In genomic region chr17:62597920-62598319, GRCh38 we compare ENCODE assay signal across 14 cellular contexts. TPM values are rescaled to one million over a fixed set of nuclear protein-coding genes. Genes with fewer than 3 reads are reported as not detected.
A peak's percentile ranks its signal among the peaks of the same experiment; 100 is the strongest.
DNase-seq lines count a peak whose midpoint lies in the region; ATAC-seq lines count a peak whose summit lies in the region.
"Had no signal": no experiment of that assay in that cellular context is flagged by ENCODE, and none has a peak within 500 bp of the region (broad histone marks: within the 10 kb centered on the region; RNA-seq: fewer than 3 reads in every experiment).

No MANE protein-coding gene starts in this region.

- H3K9ac ChIP-seq in adipocyte (ENCODE audit: low read length) (no peak overlapping the region), subcutaneous abdominal adipose tissue (ENCODE audit: low read length in 5 of 5) (no peak overlapping the region)

- POLR2A ChIA-PET in CD8-positive, alpha-beta memory T cell (lab: Charles Lee) = no interaction called here

- H3K27me3 ChIP-seq in adipocyte (replicated peaks; ENCODE audit: control insufficient read depth, insufficient read depth, low read length) (no peaks in the 10 kb centered on the region), right cardiac atrium (ENCODE audit: control insufficient read depth, insufficient read depth) (no peaks in the 10 kb centered on the region), subcutaneous abdominal adipose tissue (ENCODE audit: control insufficient read depth in 5 of 5, insufficient read depth in 4 of 5, low read length in 5 of 5) (no peaks in the 10 kb centered on the region)
- H3K27me3 ChIP-seq in CD8-positive, alpha-beta memory T cell (ENCODE audit: insufficient read depth, low read length, poor library complexity, severe bottlenecking) = no peaks in the 10 kb centered on the region

- CTCF ChIA-PET in CD8-positive, alpha-beta memory T cell (lab: Charles Lee) = no interaction called here

- no peaks in the 10 kb centered on the region for H3K4me1 Mint-ChIP-seq in CD8-positive, alpha-beta memory T cell
- H3K4me1 Mint-ChIP-seq: CD14-positive monocyte had no signal

- H3K4me3 ChIP-seq in adipocyte (ENCODE audit: low read length) (no peak overlapping the region), right cardiac atrium (ENCODE audit: low read length) (no peak overlapping the region), subcutaneous abdominal adipose tissue (ENCODE audit: low read depth in 1 of 5, low read length in 5 of 5) (no peak overlapping the region)
- no peak overlapping the region for H3K4me3 ChIP-seq in CD8-positive, alpha-beta memory T cell (ENCODE audit: low read length)

- peak; percentile 22 to 46 for ATAC-seq in right cardiac atrium
- ATAC-seq: activated CD8-positive, alpha-beta T cell treated with anti-CD3 and anti-CD28 coated beads, Interleukin-2, amount 10 ng/mL, durations not matched to agents 7 days and 5 days; PC-3 had no signal

- H3K9me3 ChIP-seq in adipocyte (ENCODE audit: control insufficient read depth, low read length) (no peaks in the 10 kb centered on the region), right cardiac atrium (ENCODE audit: control insufficient read depth, low read length) (no peaks in the 10 kb centered on the region), subcutaneous abdominal adipose tissue (ENCODE audit: control insufficient read depth in 5 of 5, low read length in 5 of 5) (no peaks in the 10 kb centered on the region)
- H3K9me3 ChIP-seq in CD8-positive, alpha-beta memory T cell (ENCODE audit: low read length) = no peaks in the 10 kb centered on the region

- H3K27ac ChIP-seq in right cardiac atrium (ENCODE audit: low read length) = no peak overlapping the region
- H3K27ac ChIP-seq in subcutaneous abdominal adipose tissue (ENCODE audit: low read depth, low read length) = peak overlapping the region; percentile 49
- H3K27ac ChIP-seq in CD8-positive, alpha-beta memory T cell (ENCODE audit: low read depth, low read length) = no peak overlapping the region

- H3K9me3 Mint-ChIP-seq in CD8-positive, alpha-beta memory T cell = no peaks in the 10 kb centered on the region

- peak overlapping the region in 1 of 8 donors; percentile 38 for H3K27ac Mint-ChIP-seq in CD8-positive, alpha-beta memory T cell
- H3K27ac Mint-ChIP-seq: activated CD8-positive, alpha-beta T cell treated with anti-CD3 and anti-CD28 coated beads, Interleukin-2, amount 10 ng/mL, durations not matched to agents 7 days and 5 days had no signal

- intact Hi-C loops in right cardiac atrium (cut with DNase I) = no loop called here

- H3K4me1 ChIP-seq in adipocyte (ENCODE audit: control insufficient read depth, insufficient read depth, low read length) (peaks cover 30% of the 10 kb centered on the region), right cardiac atrium (ENCODE audit: control insufficient read depth, insufficient read depth, low read length) (no peaks in the 10 kb centered on the region), subcutaneous abdominal adipose tissue (ENCODE audit: control insufficient read depth in 5 of 5, insufficient read depth in 5 of 5, low read length in 5 of 5) (peaks cover 0 to 18% (median 8%) of the 10 kb centered on the region in 5 donors)
- H3K4me1 ChIP-seq in CD8-positive, alpha-beta memory T cell (ENCODE audit: insufficient read depth, low read length) = no peaks in the 10 kb centered on the region

- whole genome bisulfite sequencing in right cardiac atrium = 74% methylated on average over 2 of the region's 2 CpGs

- no peak overlapping the region for H3K4me3 Mint-ChIP-seq in CD8-positive, alpha-beta memory T cell
- H3K4me3 Mint-ChIP-seq: activated CD8-positive, alpha-beta T cell treated with anti-CD3 and anti-CD28 coated beads, Interleukin-2, amount 10 ng/mL, durations not matched to agents 7 days and 5 days; CD14-positive monocyte had no signal

- DNase-seq in GM04504 (ENCODE audit: low read depth) (peak; percentile 58), adipocyte (ENCODE audit: low read depth) (peak; percentile 97), right cardiac atrium (peak in 2 of 3 donors; percentile 60 to 72), NCI-H524 (lab: John Stamatoyannopoulos, UW) (no peak)
- no peak for DNase-seq in CD8-positive, alpha-beta memory T cell
- no peak for DNase-seq in activated CD4-positive, CD25-positive, alpha-beta regulatory T cell (lab: John Stamatoyannopoulos, UW)
- DNase-seq: activated CD8-positive, alpha-beta T cell treated with anti-CD3 and anti-CD28 coated beads, Interleukin-2, amount 10 ng/mL, durations not matched to agents 7 days and 5 days; glutamatergic neuron; NCI-H1930; nucleus accumbens; PC-3; stimulated activated CD4-positive, alpha-beta T cell treated with anti-CD3 and anti-CD28 coated beads, Interleukin-4, amount 100 ng/mL, for 1 hour had no signal

- no peaks in the 10 kb centered on the region for H3K27me3 Mint-ChIP-seq in CD8-positive, alpha-beta memory T cell

- H3K36me3 Mint-ChIP-seq in CD8-positive, alpha-beta memory T cell = peaks cover 18 to 82% (median 35%) of the 10 kb centered on the region in 3 donors

- H3K36me3 ChIP-seq in adipocyte (ENCODE audit: control insufficient read depth, insufficient read depth, low read length, severe bottlenecking) = peaks cover 70% of the 10 kb centered on the region
- peaks cover 34 to 69% (median 50%) of the 10 kb centered on the region in 5 donors for H3K36me3 ChIP-seq in subcutaneous abdominal adipose tissue (ENCODE audit: control insufficient read depth in 5 of 5, insufficient read depth in 5 of 5, low read length in 5 of 5)
- peaks cover 40% of the 10 kb centered on the region for H3K36me3 ChIP-seq in CD8-positive, alpha-beta memory T cell (ENCODE audit: insufficient read depth, low read length)

RNA-seq across cellular contexts. Expression of gene MRC2, which starts 29.6 kb away (rescaled TPM):
- total RNA-seq in right cardiac atrium = 10 to 100 TPM; 33.7 to 91.9 (median 56.4) TPM
- polyA plus RNA-seq in right cardiac atrium = 36.7 TPM
- total RNA-seq in CD8-positive, alpha-beta memory T cell = 10 to 100 TPM; 10.0 to 10.2 TPM
- 0.08 TPM for polyA plus RNA-seq in CD8-positive, alpha-beta memory T cell
- polyA plus RNA-seq: CD14-positive monocyte had no signal

Comparison
In these comparisons a context has a peak if more than half of its experiments do, and no peak if none do; other contexts are left out.
1. DNase-seq: peak in GM04504 (single experiment), adipocyte (single experiment) and right cardiac atrium (2 of 3); none in CD8-positive, alpha-beta memory T cell (0 of 5), activated CD4-positive, CD25-positive, alpha-beta regulatory T cell (0 of 4) and NCI-H524 (0 of 2).